Comparison of ENCODE assay signal across 12 cellular contexts in genomic region chr12:29743801-29744200, GRCh38. TPM values are rescaled to one million over a fixed set of nuclear protein-coding genes. Genes with fewer than 3 reads are reported as not detected.
A peak's percentile ranks its signal among the peaks of the same experiment; 100 is the strongest.
DNase-seq lines count a peak whose midpoint lies in the region; ATAC-seq and TF ChIP-seq lines count a peak whose summit lies in the region.
"Had no signal": no experiment of that assay in that cellular context is flagged by ENCODE, and none has a peak within 500 bp of the region (broad histone marks: within the 10 kb centered on the region; RNA-seq: fewer than 3 reads in every experiment).

No MANE protein-coding gene starts in this region.

- no peak for TF ChIP-seq CTCF in right atrium auricular region (IDR thresholded peaks at IDR 0.05)

- H3K4me3 ChIP-seq in right atrium auricular region = no peak overlapping the region
- H3K4me3 ChIP-seq: SK-N-MC had no signal

- peak; percentile 42 for ATAC-seq in Right ventricle myocardium inferior

- no peak for DNase-seq in Right ventricle myocardium inferior (ENCODE audit: missing footprints)
- DNase-seq in cardiac septum (ENCODE audit: low spot score) = no peak
- DNase-seq in astrocyte of the hippocampus (ENCODE audit: low read depth, low spot score) = peak; percentile 47
- no peak for DNase-seq in right atrium auricular region (ENCODE audit: low spot score)
- DNase-seq in cerebellar nuclear complex (lab: John Stamatoyannopoulos, UW) = no peak
- DNase-seq in stimulated activated CD4-positive, alpha-beta T cell treated with anti-CD3 and anti-CD28 coated beads, Interleukin-4, amount 100 ng/mL, for 24 hours = no peak
- no peak for DNase-seq in stimulated activated CD4-positive, alpha-beta T cell treated with anti-CD3 and anti-CD28 coated beads, Interleukin-1b, Interleukin-23, amount 100 ng/mL, for 48 hours
- DNase-seq in amniotic stem cell (lab: John Stamatoyannopoulos, UW) = no peak
- DNase-seq: NCI-H1105; small intestine; stimulated activated naive CD4-positive, alpha-beta T cell treated with Interleukin-2 at 50 U/mL for 16 hours had no signal

- no peaks in the 10 kb centered on the region for H3K27me3 ChIP-seq in right atrium auricular region

- H3K9me3 ChIP-seq in right atrium auricular region = no peaks in the 10 kb centered on the region

- peaks cover 0 to 50% of the 10 kb centered on the region in 2 donors for H3K4me1 ChIP-seq in right atrium auricular region

- peaks cover 4% of the 10 kb centered on the region for H3K36me3 ChIP-seq in right atrium auricular region

- intact Hi-C loops in Right ventricle myocardium inferior (cut with DNase I) (loop anchor here (5.0 kb wide), 1 partner anchor 38 kb away; the partner anchor contains the start of gene TMTC1), cardiac septum (cut with DNase I) (loop anchor here (2.0 kb wide), 1 partner anchor 39 kb away; the partner anchor contains the start of gene TMTC1)

- peak overlapping the region; percentile 63 to 78 for H3K27ac ChIP-seq in right atrium auricular region
- H3K27ac ChIP-seq: SK-N-MC had no signal

RNA-seq across cellular contexts. Expression of gene TMTC1, which starts 39.9 kb away (rescaled TPM):
- total RNA-seq in Right ventricle myocardium inferior = 33.8 TPM
- 33.2 TPM for total RNA-seq in cardiac septum
- 10 to 100 TPM; 60.1 to 60.3 TPM for total RNA-seq in right atrium auricular region
